In the genomic region with DNA sequence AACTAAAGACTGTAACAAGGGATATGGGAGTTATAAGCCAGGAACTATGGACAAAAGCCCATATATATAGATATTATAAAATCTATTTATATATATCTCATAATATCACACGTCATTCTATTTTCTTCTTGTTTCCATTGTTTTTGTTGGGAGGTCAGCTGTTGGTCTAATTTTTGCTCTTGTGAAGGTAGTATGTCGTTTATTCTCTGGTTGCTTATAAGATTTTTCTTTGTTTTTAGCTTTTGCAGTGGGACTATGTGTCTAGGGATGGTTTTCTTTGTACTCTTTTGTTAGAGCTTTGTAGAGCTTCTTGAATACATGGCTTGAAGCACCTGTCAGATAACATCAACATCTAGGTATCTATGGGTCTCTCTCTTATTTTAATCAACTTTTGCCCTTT, we compare ENCODE assay signal across 1 cellular context.
A peak's percentile ranks its signal among the peaks of the same experiment; 100 is the strongest.
TF ChIP-seq lines count a peak whose summit lies in the region.

No MANE protein-coding gene starts in this region.

TF ChIP-seq in K562, 482 proteins besides CTCF, POLR2A, EP300 and RAD21 (continued from another document):
- TF ChIP-seq, protein P1, sequence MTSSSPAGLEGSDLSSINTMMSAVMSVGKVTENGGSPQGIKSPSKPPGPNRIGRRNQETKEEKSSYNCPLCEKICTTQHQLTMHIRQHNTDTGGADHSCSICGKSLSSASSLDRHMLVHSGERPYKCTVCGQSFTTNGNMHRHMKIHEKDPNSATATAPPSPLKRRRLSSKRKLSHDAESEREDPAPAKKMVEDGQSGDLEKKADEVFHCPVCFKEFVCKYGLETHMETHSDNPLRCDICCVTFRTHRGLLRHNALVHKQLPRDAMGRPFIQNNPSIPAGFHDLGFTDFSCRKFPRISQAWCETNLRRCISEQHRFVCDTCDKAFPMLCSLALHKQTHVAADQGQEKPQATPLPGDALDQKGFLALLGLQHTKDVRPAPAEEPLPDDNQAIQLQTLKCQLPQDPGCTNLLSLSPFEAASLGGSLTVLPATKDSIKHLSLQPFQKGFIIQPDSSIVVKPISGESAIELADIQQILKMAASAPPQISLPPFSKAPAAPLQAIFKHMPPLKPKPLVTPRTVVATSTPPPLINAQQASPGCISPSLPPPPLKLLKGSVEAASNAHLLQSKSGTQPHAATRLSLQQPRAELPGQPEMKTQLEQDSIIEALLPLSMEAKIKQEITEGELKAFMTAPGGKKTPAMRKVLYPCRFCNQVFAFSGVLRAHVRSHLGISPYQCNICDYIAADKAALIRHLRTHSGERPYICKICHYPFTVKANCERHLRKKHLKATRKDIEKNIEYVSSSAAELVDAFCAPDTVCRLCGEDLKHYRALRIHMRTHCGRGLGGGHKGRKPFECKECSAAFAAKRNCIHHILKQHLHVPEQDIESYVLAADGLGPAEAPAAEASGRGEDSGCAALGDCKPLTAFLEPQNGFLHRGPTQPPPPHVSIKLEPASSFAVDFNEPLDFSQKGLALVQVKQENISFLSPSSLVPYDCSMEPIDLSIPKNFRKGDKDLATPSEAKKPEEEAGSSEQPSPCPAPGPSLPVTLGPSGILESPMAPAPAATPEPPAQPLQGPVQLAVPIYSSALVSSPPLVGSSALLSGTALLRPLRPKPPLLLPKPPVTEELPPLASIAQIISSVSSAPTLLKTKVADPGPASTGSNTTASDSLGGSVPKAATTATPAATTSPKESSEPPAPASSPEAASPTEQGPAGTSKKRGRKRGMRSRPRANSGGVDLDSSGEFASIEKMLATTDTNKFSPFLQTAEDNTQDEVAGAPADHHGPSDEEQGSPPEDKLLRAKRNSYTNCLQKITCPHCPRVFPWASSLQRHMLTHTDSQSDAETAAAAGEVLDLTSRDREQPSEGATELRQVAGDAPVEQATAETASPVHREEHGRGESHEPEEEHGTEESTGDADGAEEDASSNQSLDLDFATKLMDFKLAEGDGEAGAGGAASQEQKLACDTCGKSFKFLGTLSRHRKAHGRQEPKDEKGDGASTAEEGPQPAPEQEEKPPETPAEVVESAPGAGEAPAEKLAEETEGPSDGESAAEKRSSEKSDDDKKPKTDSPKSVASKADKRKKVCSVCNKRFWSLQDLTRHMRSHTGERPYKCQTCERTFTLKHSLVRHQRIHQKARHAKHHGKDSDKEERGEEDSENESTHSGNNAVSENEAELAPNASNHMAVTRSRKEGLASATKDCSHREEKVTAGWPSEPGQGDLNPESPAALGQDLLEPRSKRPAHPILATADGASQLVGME (CRISPR knock-in tag; IDR thresholded peaks at IDR 0.05) = no peak
- no peak for TF ChIP-seq PRMT5 (CRISPR knock-in tag; IDR thresholded peaks at IDR 0.05)
- no peak for TF ChIP-seq ZBTB1 (CRISPR knock-in tag; IDR thresholded peaks at IDR 0.05; ENCODE audit: borderline replicate concordance, low read depth)
- no peak for TF ChIP-seq MYC (IDR thresholded peaks at IDR 0.05; ENCODE audit: low read depth, low read length)
- TF ChIP-seq MYC (CRISPR knock-in tag; IDR thresholded peaks at IDR 0.05; ENCODE audit: borderline replicate concordance, low read depth) = no peak
- TF ChIP-seq XRCC3 (IDR thresholded peaks at IDR 0.05) = 0 out of 2 replicates have a peak, but pooled peaks have one; percentile 80
- TF ChIP-seq, protein P2, sequence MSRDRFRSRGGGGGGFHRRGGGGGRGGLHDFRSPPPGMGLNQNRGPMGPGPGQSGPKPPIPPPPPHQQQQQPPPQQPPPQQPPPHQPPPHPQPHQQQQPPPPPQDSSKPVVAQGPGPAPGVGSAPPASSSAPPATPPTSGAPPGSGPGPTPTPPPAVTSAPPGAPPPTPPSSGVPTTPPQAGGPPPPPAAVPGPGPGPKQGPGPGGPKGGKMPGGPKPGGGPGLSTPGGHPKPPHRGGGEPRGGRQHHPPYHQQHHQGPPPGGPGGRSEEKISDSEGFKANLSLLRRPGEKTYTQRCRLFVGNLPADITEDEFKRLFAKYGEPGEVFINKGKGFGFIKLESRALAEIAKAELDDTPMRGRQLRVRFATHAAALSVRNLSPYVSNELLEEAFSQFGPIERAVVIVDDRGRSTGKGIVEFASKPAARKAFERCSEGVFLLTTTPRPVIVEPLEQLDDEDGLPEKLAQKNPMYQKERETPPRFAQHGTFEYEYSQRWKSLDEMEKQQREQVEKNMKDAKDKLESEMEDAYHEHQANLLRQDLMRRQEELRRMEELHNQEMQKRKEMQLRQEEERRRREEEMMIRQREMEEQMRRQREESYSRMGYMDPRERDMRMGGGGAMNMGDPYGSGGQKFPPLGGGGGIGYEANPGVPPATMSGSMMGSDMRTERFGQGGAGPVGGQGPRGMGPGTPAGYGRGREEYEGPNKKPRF (IDR thresholded peaks at IDR 0.05; ENCODE audit: low read depth, low read length) = no peak
- TF ChIP-seq, protein P3, sequence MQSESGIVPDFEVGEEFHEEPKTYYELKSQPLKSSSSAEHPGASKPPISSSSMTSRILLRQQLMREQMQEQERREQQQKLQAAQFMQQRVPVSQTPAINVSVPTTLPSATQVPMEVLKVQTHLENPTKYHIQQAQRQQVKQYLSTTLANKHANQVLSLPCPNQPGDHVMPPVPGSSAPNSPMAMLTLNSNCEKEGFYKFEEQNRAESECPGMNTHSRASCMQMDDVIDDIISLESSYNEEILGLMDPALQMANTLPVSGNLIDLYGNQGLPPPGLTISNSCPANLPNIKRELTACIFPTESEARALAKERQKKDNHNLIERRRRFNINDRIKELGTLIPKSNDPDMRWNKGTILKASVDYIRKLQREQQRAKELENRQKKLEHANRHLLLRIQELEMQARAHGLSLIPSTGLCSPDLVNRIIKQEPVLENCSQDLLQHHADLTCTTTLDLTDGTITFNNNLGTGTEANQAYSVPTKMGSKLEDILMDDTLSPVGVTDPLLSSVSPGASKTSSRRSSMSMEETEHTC (IDR thresholded peaks at IDR 0.05) = no peak
- TF ChIP-seq BACH1 (tag; IDR thresholded peaks at IDR 0.05) = no peak
- no peak for TF ChIP-seq ZNF274 (IDR thresholded peaks at IDR 0.05; ENCODE audit: borderline replicate concordance, low read depth, low read length)
- TF ChIP-seq YBX1 (IDR thresholded peaks at IDR 0.05) = no peak
- TF ChIP-seq PCBP1 (IDR thresholded peaks at IDR 0.05; ENCODE audit: low read depth, low read length, poor library complexity, severe bottlenecking) = no peak
- no peak for TF ChIP-seq GTF2A2 (tag; IDR thresholded peaks at IDR 0.05)
- no peak for TF ChIP-seq IRF2 (CRISPR knock-in tag; IDR thresholded peaks at IDR 0.05)
- TF ChIP-seq ZNF583 (CRISPR knock-in tag; IDR thresholded peaks at IDR 0.05) = no peak
- 0 out of 2 replicates have a peak, but pooled peaks have one; percentile 62 for TF ChIP-seq CBX1 (IDR thresholded peaks at IDR 0.05; ENCODE audit: low read depth)
- 0 out of 2 replicates have a peak, but pooled peaks have one; percentile 4 for TF ChIP-seq PML (IDR thresholded peaks at IDR 0.05; ENCODE audit: low read length)
- no peak for TF ChIP-seq MED1 (CRISPR knock-in tag; IDR thresholded peaks at IDR 0.05; ENCODE audit: borderline replicate concordance)
- no peak for TF ChIP-seq ZNF212 (CRISPR knock-in tag; IDR thresholded peaks at IDR 0.05)
- no peak for TF ChIP-seq ZFP1 (CRISPR knock-in tag; IDR thresholded peaks at IDR 0.05)
- TF ChIP-seq, protein P4, sequence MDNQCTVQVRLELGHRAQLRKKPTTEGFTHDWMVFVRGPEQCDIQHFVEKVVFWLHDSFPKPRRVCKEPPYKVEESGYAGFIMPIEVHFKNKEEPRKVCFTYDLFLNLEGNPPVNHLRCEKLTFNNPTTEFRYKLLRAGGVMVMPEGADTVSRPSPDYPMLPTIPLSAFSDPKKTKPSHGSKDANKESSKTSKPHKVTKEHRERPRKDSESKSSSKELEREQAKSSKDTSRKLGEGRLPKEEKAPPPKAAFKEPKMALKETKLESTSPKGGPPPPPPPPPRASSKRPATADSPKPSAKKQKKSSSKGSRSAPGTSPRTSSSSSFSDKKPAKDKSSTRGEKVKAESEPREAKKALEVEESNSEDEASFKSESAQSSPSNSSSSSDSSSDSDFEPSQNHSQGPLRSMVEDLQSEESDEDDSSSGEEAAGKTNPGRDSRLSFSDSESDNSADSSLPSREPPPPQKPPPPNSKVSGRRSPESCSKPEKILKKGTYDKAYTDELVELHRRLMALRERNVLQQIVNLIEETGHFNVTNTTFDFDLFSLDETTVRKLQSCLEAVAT (IDR thresholded peaks at IDR 0.05) = peak in 1 of 2 experiments; percentile 64; a peak in 1 of 4 replicates
- TF ChIP-seq ZNF644 (tag; IDR thresholded peaks at IDR 0.05; ENCODE audit: low read depth) = no peak
- no peak for TF ChIP-seq ZNF23 (CRISPR knock-in tag; IDR thresholded peaks at IDR 0.05)
- no peak for TF ChIP-seq NFE2 (IDR thresholded peaks at IDR 0.05; ENCODE audit: low read depth)
- TF ChIP-seq, protein P5, sequence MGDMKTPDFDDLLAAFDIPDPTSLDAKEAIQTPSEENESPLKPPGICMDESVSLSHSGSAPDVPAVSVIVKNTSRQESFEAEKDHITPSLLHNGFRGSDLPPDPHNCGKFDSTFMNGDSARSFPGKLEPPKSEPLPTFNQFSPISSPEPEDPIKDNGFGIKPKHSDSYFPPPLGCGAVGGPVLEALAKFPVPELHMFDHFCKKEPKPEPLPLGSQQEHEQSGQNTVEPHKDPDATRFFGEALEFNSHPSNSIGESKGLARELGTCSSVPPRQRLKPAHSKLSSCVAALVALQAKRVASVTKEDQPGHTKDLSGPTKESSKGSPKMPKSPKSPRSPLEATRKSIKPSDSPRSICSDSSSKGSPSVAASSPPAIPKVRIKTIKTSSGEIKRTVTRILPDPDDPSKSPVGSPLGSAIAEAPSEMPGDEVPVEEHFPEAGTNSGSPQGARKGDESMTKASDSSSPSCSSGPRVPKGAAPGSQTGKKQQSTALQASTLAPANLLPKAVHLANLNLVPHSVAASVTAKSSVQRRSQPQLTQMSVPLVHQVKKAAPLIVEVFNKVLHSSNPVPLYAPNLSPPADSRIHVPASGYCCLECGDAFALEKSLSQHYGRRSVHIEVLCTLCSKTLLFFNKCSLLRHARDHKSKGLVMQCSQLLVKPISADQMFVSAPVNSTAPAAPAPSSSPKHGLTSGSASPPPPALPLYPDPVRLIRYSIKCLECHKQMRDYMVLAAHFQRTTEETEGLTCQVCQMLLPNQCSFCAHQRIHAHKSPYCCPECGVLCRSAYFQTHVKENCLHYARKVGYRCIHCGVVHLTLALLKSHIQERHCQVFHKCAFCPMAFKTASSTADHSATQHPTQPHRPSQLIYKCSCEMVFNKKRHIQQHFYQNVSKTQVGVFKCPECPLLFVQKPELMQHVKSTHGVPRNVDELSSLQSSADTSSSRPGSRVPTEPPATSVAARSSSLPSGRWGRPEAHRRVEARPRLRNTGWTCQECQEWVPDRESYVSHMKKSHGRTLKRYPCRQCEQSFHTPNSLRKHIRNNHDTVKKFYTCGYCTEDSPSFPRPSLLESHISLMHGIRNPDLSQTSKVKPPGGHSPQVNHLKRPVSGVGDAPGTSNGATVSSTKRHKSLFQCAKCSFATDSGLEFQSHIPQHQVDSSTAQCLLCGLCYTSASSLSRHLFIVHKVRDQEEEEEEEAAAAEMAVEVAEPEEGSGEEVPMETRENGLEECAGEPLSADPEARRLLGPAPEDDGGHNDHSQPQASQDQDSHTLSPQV (IDR thresholded peaks at IDR 0.05) = no peak
- peak in 1 of 2 experiments; percentile 66; a peak in 2 of 4 replicates for TF ChIP-seq ARNT (IDR thresholded peaks at IDR 0.05)
- TF ChIP-seq, protein P6, sequence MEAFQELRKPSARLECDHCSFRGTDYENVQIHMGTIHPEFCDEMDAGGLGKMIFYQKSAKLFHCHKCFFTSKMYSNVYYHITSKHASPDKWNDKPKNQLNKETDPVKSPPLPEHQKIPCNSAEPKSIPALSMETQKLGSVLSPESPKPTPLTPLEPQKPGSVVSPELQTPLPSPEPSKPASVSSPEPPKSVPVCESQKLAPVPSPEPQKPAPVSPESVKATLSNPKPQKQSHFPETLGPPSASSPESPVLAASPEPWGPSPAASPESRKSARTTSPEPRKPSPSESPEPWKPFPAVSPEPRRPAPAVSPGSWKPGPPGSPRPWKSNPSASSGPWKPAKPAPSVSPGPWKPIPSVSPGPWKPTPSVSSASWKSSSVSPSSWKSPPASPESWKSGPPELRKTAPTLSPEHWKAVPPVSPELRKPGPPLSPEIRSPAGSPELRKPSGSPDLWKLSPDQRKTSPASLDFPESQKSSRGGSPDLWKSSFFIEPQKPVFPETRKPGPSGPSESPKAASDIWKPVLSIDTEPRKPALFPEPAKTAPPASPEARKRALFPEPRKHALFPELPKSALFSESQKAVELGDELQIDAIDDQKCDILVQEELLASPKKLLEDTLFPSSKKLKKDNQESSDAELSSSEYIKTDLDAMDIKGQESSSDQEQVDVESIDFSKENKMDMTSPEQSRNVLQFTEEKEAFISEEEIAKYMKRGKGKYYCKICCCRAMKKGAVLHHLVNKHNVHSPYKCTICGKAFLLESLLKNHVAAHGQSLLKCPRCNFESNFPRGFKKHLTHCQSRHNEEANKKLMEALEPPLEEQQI (IDR thresholded peaks at IDR 0.05) = peak; percentile 96
- no peak for TF ChIP-seq TARDBP (IDR thresholded peaks at IDR 0.05)
- TF ChIP-seq ZNF239 (CRISPR knock-in tag; IDR thresholded peaks at IDR 0.05) = no peak
- TF ChIP-seq, protein P7, sequence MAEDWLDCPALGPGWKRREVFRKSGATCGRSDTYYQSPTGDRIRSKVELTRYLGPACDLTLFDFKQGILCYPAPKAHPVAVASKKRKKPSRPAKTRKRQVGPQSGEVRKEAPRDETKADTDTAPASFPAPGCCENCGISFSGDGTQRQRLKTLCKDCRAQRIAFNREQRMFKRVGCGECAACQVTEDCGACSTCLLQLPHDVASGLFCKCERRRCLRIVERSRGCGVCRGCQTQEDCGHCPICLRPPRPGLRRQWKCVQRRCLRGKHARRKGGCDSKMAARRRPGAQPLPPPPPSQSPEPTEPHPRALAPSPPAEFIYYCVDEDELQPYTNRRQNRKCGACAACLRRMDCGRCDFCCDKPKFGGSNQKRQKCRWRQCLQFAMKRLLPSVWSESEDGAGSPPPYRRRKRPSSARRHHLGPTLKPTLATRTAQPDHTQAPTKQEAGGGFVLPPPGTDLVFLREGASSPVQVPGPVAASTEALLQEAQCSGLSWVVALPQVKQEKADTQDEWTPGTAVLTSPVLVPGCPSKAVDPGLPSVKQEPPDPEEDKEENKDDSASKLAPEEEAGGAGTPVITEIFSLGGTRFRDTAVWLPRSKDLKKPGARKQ (CRISPR knock-in tag; IDR thresholded peaks at IDR 0.05) = no peak
- 0 out of 2 replicates have a peak, but pooled peaks have one; percentile 15 for TF ChIP-seq EP400 (IDR thresholded peaks at IDR 0.05)
- no peak for TF ChIP-seq GATAD2B (IDR thresholded peaks at IDR 0.05; ENCODE audit: borderline replicate concordance)
TF ChIP-seq in K562: peak in this region for 19.
